10 cellular contexts compared by ENCODE assay signal in genomic region chr12:81809829-81810595, GRCh38. TPM values are rescaled to one million over a fixed set of nuclear protein-coding genes. Genes with fewer than 3 reads are reported as not detected.
DNase-seq lines count a peak whose midpoint lies in the region; ATAC-seq lines count a peak whose summit lies in the region.
"Had no signal": no experiment of that assay in that cellular context is flagged by ENCODE, and none has a peak within 500 bp of the region (broad histone marks: within the 10 kb centered on the region; RNA-seq: fewer than 3 reads in every experiment).

No MANE protein-coding gene starts in this region.

- H3K4me3 Mint-ChIP-seq in activated T-cell treated with anti-CD3 and anti-CD28 coated beads, Interleukin-2, amount 50 U/mL, for 24 hours = no peak overlapping the region
- H3K4me3 Mint-ChIP-seq: WTC11 had no signal

- no peak for DNase-seq in activated T-cell treated with anti-CD3 and anti-CD28 coated beads, Interleukin-2, amount 50 U/mL, for 24 hours
- no peak for DNase-seq in activated T-cell treated with anti-CD3 and anti-CD28 coated beads, Interleukin-2, amount 50 U/mL, for 1 hour
- DNase-seq in NOMO-1 treated with dmso at 0.1 percent for 144 hours (lab: John Stamatoyannopoulos, UW; ENCODE audit: unreplicated experiment) = peak; percentile 74
- DNase-seq in stimulated activated naive CD8-positive, alpha-beta T cell treated with anti-CD3 and anti-CD28 coated beads, Interleukin-15, Interleukin-2, amounts not matched to agents 100 U/mL and 50 U/mL, for 24 hours = no peak
- no peak for DNase-seq in dermis blood vessel endothelial cell
- DNase-seq in ureter (ENCODE audit: low spot score) = no peak
- DNase-seq in stimulated activated CD4-positive, alpha-beta T cell treated with anti-CD3 and anti-CD28 coated beads, Interleukin-15, amount 100 ng/mL, for 24 hours = no peak
- DNase-seq: NCI-H2171 had no signal

- H3K9me3 Mint-ChIP-seq in activated T-cell treated with anti-CD3 and anti-CD28 coated beads, Interleukin-2, amount 50 U/mL, for 24 hours = peaks cover 6% of the 10 kb centered on the region

- peaks cover 10% of the 10 kb centered on the region for H3K27me3 Mint-ChIP-seq in activated T-cell treated with anti-CD3 and anti-CD28 coated beads, Interleukin-2, amount 50 U/mL, for 24 hours

- no peaks in the 10 kb centered on the region for H3K36me3 Mint-ChIP-seq in activated T-cell treated with anti-CD3 and anti-CD28 coated beads, Interleukin-2, amount 50 U/mL, for 24 hours (ENCODE audit: low read depth)

- H3K4me1 Mint-ChIP-seq in activated T-cell treated with anti-CD3 and anti-CD28 coated beads, Interleukin-2, amount 50 U/mL, for 24 hours (ENCODE audit: low read depth) = peaks cover 31% of the 10 kb centered on the region

- peak; percentile 72 for ATAC-seq in HG02870 (IDR thresholded peaks at IDR 0.05; ENCODE audit: unreplicated experiment)
- ATAC-seq in stimulated activated naive CD8-positive, alpha-beta T cell treated with anti-CD3 and anti-CD28 coated beads, Interleukin-15, Interleukin-2, amounts not matched to agents 100 U/mL and 50 U/mL, for 24 hours = peak; percentile 74
- ATAC-seq: WTC11 had no signal

- H3K27ac Mint-ChIP-seq in activated T-cell treated with anti-CD3 and anti-CD28 coated beads, Interleukin-2, amount 50 U/mL, for 24 hours = peak overlapping the region; percentile 85
- H3K27ac Mint-ChIP-seq: WTC11 had no signal

RNA-seq across cellular contexts. Expression of gene PPFIA2, which starts 50.9 kb away (rescaled TPM):
- total RNA-seq in dermis blood vessel endothelial cell (not detected in 2 replicates), ureter (18.5 TPM)

Comparison
In these comparisons a context has a peak if more than half of its experiments do, and no peak if none do; other contexts are left out.
1. RNA of gene PPFIA2, which starts 50.9 kb away (total RNA-seq): 18.5 TPM in ureter (single experiment); not detected in dermis blood vessel endothelial cell; every median in the first group is over 10 times any median in the second.